ENCODE assay signal across 22 cellular contexts in the genomic region with DNA sequence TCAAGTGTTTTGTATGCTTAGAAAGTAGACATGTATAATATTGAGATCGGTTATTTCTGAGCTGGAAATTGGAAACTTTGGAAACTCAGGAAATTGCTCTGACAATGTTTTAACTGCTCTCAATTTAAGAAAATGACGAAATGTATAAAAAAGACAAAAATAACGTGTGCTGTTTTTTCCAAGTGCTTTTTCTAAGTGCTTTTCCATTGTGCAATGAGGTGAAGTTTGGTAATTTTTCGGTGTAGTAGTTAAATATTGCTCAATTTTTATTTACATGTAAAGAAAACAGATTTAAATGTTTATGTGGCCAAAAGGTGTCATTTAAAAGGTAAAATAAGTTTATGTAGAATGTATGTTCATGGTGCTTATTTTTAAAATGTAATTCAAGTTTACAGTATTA. TPM values are rescaled to one million over a fixed set of nuclear protein-coding genes. Genes with fewer than 3 reads are reported as not detected.
"Had no signal": no experiment of that assay in that cellular context is flagged by ENCODE, and none has a peak within 500 bp of the region (broad histone marks: within the 10 kb centered on the region; RNA-seq: fewer than 3 reads in every experiment).

No MANE protein-coding gene starts in this region.

- ATAC-seq: activated CD8-positive, alpha-beta memory T cell treated with anti-CD3 and anti-CD28 coated beads, Interleukin-2, amount 10 ng/mL, durations not matched to agents 7 days and 5 days; left lobe of liver; stimulated activated naive B cell treated with anti-CD40 and anti-IgM and Interleukin-4, amounts not matched to agents 10 μg/mL and 1 μg/mL and 100 μg/mL, for 72 hours had no signal

- H3K27ac Mint-ChIP-seq: activated B cell treated with CpG ODN at 0.5 μM for 24 hours; activated CD4-positive, alpha-beta memory T cell treated with anti-CD3 and anti-CD28 coated beads, Interleukin-2, amount 10 ng/mL, durations not matched to agents 7 days and 5 days; activated CD8-positive, alpha-beta memory T cell treated with anti-CD3 and anti-CD28 coated beads, Interleukin-2, amount 10 ng/mL, durations not matched to agents 7 days and 5 days; activated naive CD8-positive, alpha-beta T cell; nephron progenitor cell; stimulated activated naive B cell treated with anti-CD40 and anti-IgM and Interleukin-4, amounts not matched to agents 10 μg/mL and 1 μg/mL and 100 μg/mL, for 72 hours had no signal

- DNase-seq: activated B cell treated with CpG ODN at 0.5 μM for 24 hours; activated CD4-positive, alpha-beta memory T cell treated with anti-CD3 and anti-CD28 coated beads, Interleukin-2, amount 10 ng/mL, durations not matched to agents 7 days and 5 days; activated CD4-positive, alpha-beta T cell treated with anti-CD3 and anti-CD28 coated beads for 48 hours; activated CD8-positive, alpha-beta memory T cell treated with anti-CD3 and anti-CD28 coated beads, Interleukin-2, amount 10 ng/mL, durations not matched to agents 7 days and 5 days; amygdala; caudate nucleus; colonic mucosa; head of caudate nucleus; kidney; midbrain; nephron progenitor cell; occipital lobe; posterior cingulate gyrus; retina; spleen; stimulated activated naive B cell treated with anti-CD40 and anti-IgM and Interleukin-4, amounts not matched to agents 10 μg/mL and 1 μg/mL and 100 μg/mL, for 72 hours; upper lobe of left lung had no signal

- H3K27me3 Mint-ChIP-seq: activated B cell treated with CpG ODN at 0.5 μM for 24 hours; activated CD4-positive, alpha-beta memory T cell treated with anti-CD3 and anti-CD28 coated beads, Interleukin-2, amount 10 ng/mL, durations not matched to agents 7 days and 5 days; activated CD8-positive, alpha-beta memory T cell treated with anti-CD3 and anti-CD28 coated beads, Interleukin-2, amount 10 ng/mL, durations not matched to agents 7 days and 5 days; activated naive CD8-positive, alpha-beta T cell; stimulated activated naive B cell treated with anti-CD40 and anti-IgM and Interleukin-4, amounts not matched to agents 10 μg/mL and 1 μg/mL and 100 μg/mL, for 72 hours had no signal

- H3K4me3 Mint-ChIP-seq: activated B cell treated with CpG ODN at 0.5 μM for 24 hours; activated CD4-positive, alpha-beta memory T cell treated with anti-CD3 and anti-CD28 coated beads, Interleukin-2, amount 10 ng/mL, durations not matched to agents 7 days and 5 days; activated CD8-positive, alpha-beta memory T cell treated with anti-CD3 and anti-CD28 coated beads, Interleukin-2, amount 10 ng/mL, durations not matched to agents 7 days and 5 days; activated naive CD8-positive, alpha-beta T cell; nephron progenitor cell; stimulated activated naive B cell treated with anti-CD40 and anti-IgM and Interleukin-4, amounts not matched to agents 10 μg/mL and 1 μg/mL and 100 μg/mL, for 72 hours had no signal

- H3K9me3 Mint-ChIP-seq: activated B cell treated with CpG ODN at 0.5 μM for 24 hours; activated CD4-positive, alpha-beta memory T cell treated with anti-CD3 and anti-CD28 coated beads, Interleukin-2, amount 10 ng/mL, durations not matched to agents 7 days and 5 days; nephron progenitor cell; stimulated activated naive B cell treated with anti-CD40 and anti-IgM and Interleukin-4, amounts not matched to agents 10 μg/mL and 1 μg/mL and 100 μg/mL, for 72 hours had no signal

RNA-seq across cellular contexts. Expression of gene RHOH, which starts 39.4 kb away (rescaled TPM):
- total RNA-seq: epithelial cell of proximal tubule, lung microvascular endothelial cell, myocyte had no signal
